Comparison of ENCODE assay signal across 11 cellular contexts in the genomic region with DNA sequence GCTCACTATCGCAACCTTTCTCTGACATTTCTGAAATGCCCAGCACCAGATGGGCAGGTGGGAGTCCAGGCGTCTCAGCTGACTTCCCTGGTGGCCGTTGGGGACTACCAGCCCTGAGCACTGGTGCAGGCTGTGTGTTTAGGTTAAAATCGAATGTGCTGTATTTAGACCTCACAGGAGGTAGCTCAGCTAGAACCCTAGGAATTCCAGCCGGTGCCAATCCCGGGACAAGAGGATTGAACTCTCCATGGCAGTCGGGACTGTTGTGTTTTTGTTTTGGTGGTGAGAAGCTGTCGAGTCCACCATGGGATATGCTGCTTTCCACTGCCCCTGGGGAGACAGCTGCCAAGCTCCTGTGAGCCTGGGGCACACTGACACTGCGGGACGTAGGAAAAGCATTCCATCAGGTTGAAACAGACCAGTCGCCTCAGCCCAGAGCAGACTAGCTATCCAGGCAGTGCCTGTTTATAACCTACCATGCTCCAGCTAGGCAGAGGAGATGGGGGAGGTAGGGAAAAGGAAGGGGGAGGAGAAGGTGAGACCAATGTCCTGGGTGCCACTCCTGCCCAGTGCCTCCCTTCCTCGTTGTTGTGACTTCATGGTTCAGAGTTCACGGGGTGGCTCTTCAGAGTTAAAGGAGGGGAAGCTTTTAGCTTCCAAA. TPM values are rescaled to one million over a fixed set of nuclear protein-coding genes. Genes with fewer than 3 reads are reported as not detected.
A peak's percentile ranks its signal among the peaks of the same experiment; 100 is the strongest.
DNase-seq lines count a peak whose midpoint lies in the region; ATAC-seq lines count a peak whose summit lies in the region.
"Had no signal": no experiment of that assay in that cellular context is flagged by ENCODE, and none has a peak within 500 bp of the region (broad histone marks: within the 10 kb centered on the region; RNA-seq: fewer than 3 reads in every experiment).

No MANE protein-coding gene starts in this region.

- peak overlapping the region; percentile 85 for H3K27ac Mint-ChIP-seq in activated T-helper 2 cell treated with anti-CD3 and anti-CD28 coated beads, Interferon-gamma antibody, Interleukin-2, Interleukin-4, amounts not matched to agents 10 μg/mL and 5 μg/mL and 100 μg/mL, durations not matched to agents 14 hours and 24 hours and 36 hours
- H3K27ac Mint-ChIP-seq: WTC11 had no signal

- no peaks in the 10 kb centered on the region for H3K27me3 Mint-ChIP-seq in activated T-helper 2 cell treated with anti-CD3 and anti-CD28 coated beads, Interferon-gamma antibody, Interleukin-2, Interleukin-4, amounts not matched to agents 10 μg/mL and 5 μg/mL and 100 μg/mL, durations not matched to agents 14 hours and 24 hours and 36 hours (ENCODE audit: low read depth)

- no peak overlapping the region for H3K4me3 Mint-ChIP-seq in activated T-helper 2 cell treated with anti-CD3 and anti-CD28 coated beads, Interferon-gamma antibody, Interleukin-2, Interleukin-4, amounts not matched to agents 10 μg/mL and 5 μg/mL and 100 μg/mL, durations not matched to agents 14 hours and 24 hours and 36 hours (ENCODE audit: low read depth)
- H3K4me3 Mint-ChIP-seq: WTC11 had no signal

- no peak overlapping the region for H3K4me3 ChIP-seq in skin epidermis

- peaks cover 93% of the 10 kb centered on the region for H3K36me3 Mint-ChIP-seq in activated T-helper 2 cell treated with anti-CD3 and anti-CD28 coated beads, Interferon-gamma antibody, Interleukin-2, Interleukin-4, amounts not matched to agents 10 μg/mL and 5 μg/mL and 100 μg/mL, durations not matched to agents 14 hours and 24 hours and 36 hours (ENCODE audit: low read depth)
- H3K36me3 Mint-ChIP-seq: WTC11 had no signal

- peak; percentile 74 for ATAC-seq in Right ventricle myocardium superior (ENCODE audit: poor library complexity)
- ATAC-seq: WTC11 had no signal

- intact Hi-C loops in activated T-helper 2 cell treated with anti-CD3 and anti-CD28 coated beads, Interferon-gamma antibody, Interleukin-2, Interleukin-4, amounts not matched to agents 10 μg/mL and 5 μg/mL and 100 μg/mL, durations not matched to agents 14 hours and 24 hours and 36 hours (cut with micrococcal nuclease), result no loop called here
- intact Hi-C loops in Right ventricle myocardium superior (cut with DNase I), result loop anchor here (10.0 kb wide), 1 partner anchor 61 kb away; no protein-coding TSS in a partner anchor

- peak overlapping the region in 16 of 21 experiments; percentile 0 to 76 (median 49) for H3K27ac ChIP-seq in skin epidermis

- no peaks in the 10 kb centered on the region for H3K9me3 Mint-ChIP-seq in activated T-helper 2 cell treated with anti-CD3 and anti-CD28 coated beads, Interferon-gamma antibody, Interleukin-2, Interleukin-4, amounts not matched to agents 10 μg/mL and 5 μg/mL and 100 μg/mL, durations not matched to agents 14 hours and 24 hours and 36 hours
- H3K9me3 Mint-ChIP-seq: WTC11 had no signal

- peak; percentile 33 for DNase-seq in HCEC 1CT
- DNase-seq in activated T-helper 2 cell treated with anti-CD3 and anti-CD28 coated beads, Interferon-gamma antibody, Interleukin-2, Interleukin-4, amounts not matched to agents 10 μg/mL and 5 μg/mL and 100 μg/mL, durations not matched to agents 14 hours and 24 hours and 36 hours (ENCODE audit: low spot score), result no peak
- peak; percentile 75 for DNase-seq in Right ventricle myocardium superior
- no peak for DNase-seq in stimulated activated CD4-positive, alpha-beta T cell treated with anti-CD3 and anti-CD28 coated beads, Interleukin-2, amount 100 ng/mL, for 24 hours
- DNase-seq in NOMO-1 (lab: John Stamatoyannopoulos, UW; ENCODE audit: unreplicated experiment in 2 of 2), result no peak
- DNase-seq in stimulated activated CD4-positive, alpha-beta T cell treated with anti-CD3 and anti-CD28 coated beads, Interleukin-4, amount 100 ng/mL, for 24 hours, result no peak
- DNase-seq in mucosa of gallbladder (ENCODE audit: low spot score), result no peak
- DNase-seq: NCI-H187 treated with DMSO at 0.1 percent for 48 hours; stimulated activated CD4-positive, alpha-beta T cell treated with anti-CD3 and anti-CD28 coated beads, Interleukin-12 subunit alpha, Interleukin-12 subunit beta, amount 100 ng/mL, for 4 hours had no signal

- peaks cover 80% of the 10 kb centered on the region for H3K4me1 Mint-ChIP-seq in activated T-helper 2 cell treated with anti-CD3 and anti-CD28 coated beads, Interferon-gamma antibody, Interleukin-2, Interleukin-4, amounts not matched to agents 10 μg/mL and 5 μg/mL and 100 μg/mL, durations not matched to agents 14 hours and 24 hours and 36 hours (ENCODE audit: low read depth)
- H3K4me1 Mint-ChIP-seq: WTC11 had no signal

RNA-seq across cellular contexts. Expression of gene MICAL2, which starts 52.9 kb away (rescaled TPM):
- 736 TPM in 2 replicates for total RNA-seq in activated T-helper 2 cell treated with anti-CD3 and anti-CD28 coated beads, Interferon-gamma antibody, Interleukin-2, Interleukin-4, amounts not matched to agents 10 μg/mL and 5 μg/mL and 100 μg/mL, durations not matched to agents 14 hours and 24 hours and 36 hours
- total RNA-seq in Right ventricle myocardium superior, result 34.8 TPM
- 158 TPM for total RNA-seq in mucosa of gallbladder

Comparison
In these comparisons a context has a peak if more than half of its experiments do, and no peak if none do; other contexts are left out.
1. DNase-seq: peak in HCEC 1CT (single experiment) and Right ventricle myocardium superior (single experiment); none in activated T-helper 2 cell treated with anti-CD3 and anti-CD28 coated beads, Interferon-gamma antibody, Interleukin-2, Interleukin-4, amounts not matched to agents 10 μg/mL and 5 μg/mL and 100 μg/mL, durations not matched to agents 14 hours and 24 hours and 36 hours (single experiment), stimulated activated CD4-positive, alpha-beta T cell treated with anti-CD3 and anti-CD28 coated beads, Interleukin-2, amount 100 ng/mL, for 24 hours (0 of 2), NOMO-1 (0 of 2), stimulated activated CD4-positive, alpha-beta T cell treated with anti-CD3 and anti-CD28 coated beads, Interleukin-4, amount 100 ng/mL, for 24 hours (single experiment) and mucosa of gallbladder (single experiment).